1 cellular context compared by ENCODE assay signal in genomic region chr14:79515158-79515557, GRCh38.
TF ChIP-seq lines count a peak whose summit lies in the region.

No MANE protein-coding gene starts in this region.

TF ChIP-seq in GM23338, 12 proteins besides CTCF, POLR2A, EP300 and RAD21 (continued from another document):
- TF ChIP-seq REST (IDR thresholded peaks at IDR 0.05; ENCODE audit: unreplicated experiment), result no peak
